In the genomic region with DNA sequence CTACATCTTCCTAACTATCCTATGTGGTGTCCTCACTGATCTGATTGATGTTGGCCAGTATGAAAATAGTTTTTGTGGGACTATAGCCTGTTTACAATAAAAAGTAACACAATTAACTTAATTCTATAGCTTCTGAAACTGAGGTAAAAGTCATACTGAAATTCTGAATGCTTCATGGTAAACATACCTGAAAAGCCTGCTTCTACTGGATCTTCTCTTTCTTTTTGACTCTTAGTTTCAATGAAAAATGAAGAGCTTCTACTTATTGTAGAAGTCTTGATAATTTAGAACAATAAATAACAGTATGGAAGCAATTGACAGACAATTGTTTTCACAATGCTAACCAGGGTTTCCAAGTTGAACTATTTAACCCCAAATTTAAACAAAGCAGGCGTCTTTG, we compare ENCODE assay signal across 22 cellular contexts.
DNase-seq lines count a peak whose midpoint lies in the region; ATAC-seq and TF ChIP-seq lines count a peak whose summit lies in the region.
"Had no signal": no experiment of that assay in that cellular context is flagged by ENCODE, and none has a peak within 500 bp of the region (broad histone marks: within the 10 kb centered on the region; RNA-seq: fewer than 3 reads in every experiment).

No MANE protein-coding gene starts in this region.

- DNase-seq in GM06990 (ENCODE audit: extremely low read depth, insufficient read length) (peak; percentile 15), immature natural killer cell (no peak), HT-29 (ENCODE audit: low spot score) (no peak), GM19238 (ENCODE audit: insufficient read length, low spot score) (no peak), NCI-H1048 (lab: John Stamatoyannopoulos, UW) (no peak)
- DNase-seq: 8988T; ACHN; AML-193; BE2C; CD4-positive, alpha-beta T cell; CD8-positive, alpha-beta memory T cell; DMS53; DMS79 treated with DMSO at 0.1 percent for 48 hours; H9 had no signal

- no peaks in the 10 kb centered on the region for H3K36me3 Mint-ChIP-seq in immature natural killer cell
- H3K36me3 Mint-ChIP-seq: CD14-positive monocyte; CD8-positive, alpha-beta memory T cell had no signal

- H3K27ac Mint-ChIP-seq in immature natural killer cell, result no peak overlapping the region
- H3K27ac Mint-ChIP-seq: CD14-positive monocyte; CD4-positive, alpha-beta T cell; CD8-positive, alpha-beta memory T cell; GM23338; H9 had no signal

- no peaks in the 10 kb centered on the region for H3K4me1 Mint-ChIP-seq in immature natural killer cell
- H3K4me1 Mint-ChIP-seq: CD14-positive monocyte; CD8-positive, alpha-beta memory T cell; GM23338 had no signal

- H3K79me2 ChIP-seq in OCI-LY3 (ENCODE audit: low read length), result no peaks in the 10 kb centered on the region

- H3K27ac ChIP-seq in OCI-LY3 (ENCODE audit: low read length), result peak overlapping the region; percentile 44
- H3K27ac ChIP-seq: A549; BLaER1 treated with 17β-estradiol and CSF1 and Interleukin-3, amounts not matched to agents 10 nM and 100 nM had no signal

- H3K36me3 ChIP-seq in GM06990 (ENCODE audit: control insufficient read depth, insufficient read depth, low read length) (no peaks in the 10 kb centered on the region), OCI-LY3 (replicated peaks; ENCODE audit: low read depth, low read length) (no peaks in the 10 kb centered on the region)
- H3K36me3 ChIP-seq: BE2C; BLaER1 treated with 17β-estradiol and CSF1 and Interleukin-3, amounts not matched to agents 10 nM and 100 nM had no signal

- H3K4me1 ChIP-seq in OCI-LY3 (ENCODE audit: low read length), result peaks cover 55% of the 10 kb centered on the region
- H3K4me1 ChIP-seq: A549 had no signal

- H3K9ac ChIP-seq in OCI-LY3 (ENCODE audit: low read length), result no peak overlapping the region
- H3K9ac ChIP-seq: BLaER1 treated with 17β-estradiol and CSF1 and Interleukin-3, amounts not matched to agents 10 nM and 100 nM had no signal

- H3K27me3 ChIP-seq in GM06990 (replicated peaks; ENCODE audit: control insufficient read depth, insufficient read depth, low read length), result no peaks in the 10 kb centered on the region
- no peaks in the 10 kb centered on the region for H3K27me3 ChIP-seq in OCI-LY3 (ENCODE audit: low read depth, low read length)
- H3K27me3 ChIP-seq: BE2C; BLaER1 treated with 17β-estradiol and CSF1 and Interleukin-3, amounts not matched to agents 10 nM and 100 nM had no signal

- TF ChIP-seq CTCF in GM06990 (IDR thresholded peaks at IDR 0.05; ENCODE audit: insufficient read depth, low read length, poor library complexity, severe bottlenecking), result no peak
- no peak for TF ChIP-seq CTCF in OCI-LY3 (IDR thresholded peaks at IDR 0.05; ENCODE audit: low read depth, low read length)

- H3K9me3 ChIP-seq in OCI-LY3 (ENCODE audit: insufficient read depth, low read length), result no peaks in the 10 kb centered on the region
- H3K9me3 ChIP-seq: A549; BE2C; BLaER1 treated with 17β-estradiol and CSF1 and Interleukin-3, amounts not matched to agents 10 nM and 100 nM had no signal

- peaks cover 0 to 2% (median 0%) of the 10 kb centered on the region in 3 donors for H3K27me3 Mint-ChIP-seq in immature natural killer cell (ENCODE audit: low read depth in 3 of 3)
- H3K27me3 Mint-ChIP-seq: CD4-positive, alpha-beta T cell; CD8-positive, alpha-beta memory T cell had no signal

- no peak overlapping the region for H3K4me3 Mint-ChIP-seq in immature natural killer cell
- H3K4me3 Mint-ChIP-seq: CD14-positive monocyte; CD4-positive, alpha-beta T cell; CD8-positive, alpha-beta memory T cell; GM23338; H9 had no signal

- ATAC-seq in GM18858 (IDR thresholded peaks at IDR 0.05; ENCODE audit: unreplicated experiment), result peak; percentile 15
- peak; percentile 9 for ATAC-seq in HG02852 (IDR thresholded peaks at IDR 0.05; ENCODE audit: unreplicated experiment)
- ATAC-seq: A549, GM23338, HCT116 had no signal

- peak overlapping the region; percentile 59 for H3K4me2 ChIP-seq in OCI-LY3 (ENCODE audit: low read length)
- H3K4me2 ChIP-seq: A549; BLaER1 treated with 17β-estradiol and CSF1 and Interleukin-3, amounts not matched to agents 10 nM and 100 nM; GM23338 had no signal

- H3K9me3 Mint-ChIP-seq in immature natural killer cell, result peaks cover 0 to 20% (median 2%) of the 10 kb centered on the region in 6 donors
- H3K9me3 Mint-ChIP-seq: CD14-positive monocyte; CD4-positive, alpha-beta T cell; GM23338; H9 had no signal

- no peak overlapping the region for H2AFZ ChIP-seq in OCI-LY3 (ENCODE audit: low read depth, low read length)
- H2AFZ ChIP-seq: GM23338 had no signal

- no peaks in the 10 kb centered on the region for H4K20me1 ChIP-seq in OCI-LY3 (ENCODE audit: insufficient read depth, low read length)
- H4K20me1 ChIP-seq: BLaER1 treated with 17β-estradiol and CSF1 and Interleukin-3, amounts not matched to agents 10 nM and 100 nM had no signal

- H3K4me3 ChIP-seq in GM06990 (replicated peaks; ENCODE audit: low read depth, low read length) (no peak overlapping the region), OCI-LY3 (ENCODE audit: low read length) (peak overlapping the region; percentile 32; the same call in 1 of the 2 replicates)
- H3K4me3 ChIP-seq: A549; BLaER1 treated with 17β-estradiol and CSF1 and Interleukin-3, amounts not matched to agents 10 nM and 100 nM; GM23338 had no signal
